ENCODE assay signal across 9 cellular contexts in the genomic region with DNA sequence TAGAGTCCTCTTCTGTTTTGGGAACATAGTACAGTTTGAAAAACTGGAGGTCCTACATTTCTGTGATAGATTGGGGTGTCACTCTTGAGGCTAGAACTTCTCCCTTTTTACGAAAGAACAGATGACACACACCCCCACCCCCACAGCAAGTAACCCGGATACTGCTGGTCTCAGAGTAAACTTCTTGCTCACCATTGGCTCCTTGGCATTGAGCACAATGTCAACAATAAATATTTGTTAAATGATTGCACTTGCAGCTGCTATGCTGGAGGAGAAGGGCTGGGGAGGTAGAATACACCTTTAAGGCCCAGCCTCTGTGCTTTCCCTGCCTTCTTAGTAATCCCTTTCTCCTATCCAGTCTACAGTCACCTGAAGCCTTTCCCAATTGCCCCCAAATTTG.
DNase-seq lines count a peak whose midpoint lies in the region; ATAC-seq and TF ChIP-seq lines count a peak whose summit lies in the region.
"Had no signal": no experiment of that assay in that cellular context is flagged by ENCODE, and none has a peak within 500 bp of the region (broad histone marks: within the 10 kb centered on the region; RNA-seq: fewer than 3 reads in every experiment).

No MANE protein-coding gene starts in this region.

- intact Hi-C loops in esophagus muscularis mucosa (cut with DNase I): no loop called here
- intact Hi-C loops in dorsolateral prefrontal cortex (cut with DNase I): no loop called here

- TF ChIP-seq EP300 in esophagus muscularis mucosa (IDR thresholded peaks at IDR 0.05): no peak

- TF ChIP-seq CTCF in esophagus muscularis mucosa (IDR thresholded peaks at IDR 0.05): no peak
- no peak for TF ChIP-seq CTCF in dorsolateral prefrontal cortex (IDR thresholded peaks at IDR 0.05 in 54 of 56, conservative IDR thresholded peaks at IDR 0.05 in 2 of 56; ENCODE audit: low read depth in 1 of 56, partially characterized antibody in 56 of 56)

- TF ChIP-seq POLR2A in esophagus muscularis mucosa (IDR thresholded peaks at IDR 0.05; ENCODE audit: low read depth): no peak

- WGBS in esophagus muscularis mucosa: 49% methylated on average over 2 of the region's 2 CpGs

- H3K27me3 ChIP-seq in esophagus muscularis mucosa: no peaks in the 10 kb centered on the region
- H3K27me3 ChIP-seq in dorsolateral prefrontal cortex: no peaks in the 10 kb centered on the region

- H3K4me3 ChIP-seq in esophagus muscularis mucosa (no peak overlapping the region), skin epidermis (no peak overlapping the region), dorsolateral prefrontal cortex (no peak overlapping the region)

- ATAC-seq in HG02678 (IDR thresholded peaks at IDR 0.05; ENCODE audit: unreplicated experiment): no peak
- no peak for ATAC-seq in GM19035 (IDR thresholded peaks at IDR 0.05; ENCODE audit: unreplicated experiment)
- ATAC-seq: activated CD4-positive, CD25-positive, alpha-beta regulatory T cell treated with anti-CD3 and anti-CD28 coated beads, Interleukin-2, amount 50 U/mL, for 24 hours had no signal

- H3K4me1 ChIP-seq in esophagus muscularis mucosa: peaks cover 4 to 30% (median 25%) of the 10 kb centered on the region in 4 donors

- H3K27ac ChIP-seq in esophagus muscularis mucosa (replicated peaks in 1 of 4): peak overlapping the region; percentile 38 to 65 (median 53)
- H3K27ac ChIP-seq in skin epidermis: peak overlapping the region in 11 of 21 experiments; percentile 4 to 83 (median 54)
- H3K27ac ChIP-seq in dorsolateral prefrontal cortex: no peak overlapping the region

- DNase-seq in NCI-H2029 (lab: John Stamatoyannopoulos, UW): peak; percentile 50
- DNase-seq in NCI-H2029 treated with DMSO at 0.1 percent for 48 hours (lab: John Stamatoyannopoulos, UW): no peak
- peak; percentile 59 for DNase-seq in NCI-H748 treated with DMSO at 0.1 percent for 48 hours (lab: John Stamatoyannopoulos, UW)
- DNase-seq in esophagus muscularis mucosa (ENCODE audit: extremely low spot score): no peak
- DNase-seq in dorsolateral prefrontal cortex: no peak

- H3K9me3 ChIP-seq in esophagus muscularis mucosa: no peaks in the 10 kb centered on the region

- H3K36me3 ChIP-seq in esophagus muscularis mucosa: no peaks in the 10 kb centered on the region

Comparison
In these comparisons a context has a peak if more than half of its experiments do, and no peak if none do; other contexts are left out.
1. DNase-seq: peak in NCI-H2029 (single experiment) and NCI-H748 treated with DMSO at 0.1 percent for 48 hours (single experiment); none in NCI-H2029 treated with DMSO at 0.1 percent for 48 hours (single experiment), esophagus muscularis mucosa (single experiment) and dorsolateral prefrontal cortex (0 of 10).
2. H3K27ac ChIP-seq: peak in esophagus muscularis mucosa (4 of 4) and skin epidermis (11 of 21); none in dorsolateral prefrontal cortex (0 of 59).